ENCODE assay signal across 8 cellular contexts in the genomic region with DNA sequence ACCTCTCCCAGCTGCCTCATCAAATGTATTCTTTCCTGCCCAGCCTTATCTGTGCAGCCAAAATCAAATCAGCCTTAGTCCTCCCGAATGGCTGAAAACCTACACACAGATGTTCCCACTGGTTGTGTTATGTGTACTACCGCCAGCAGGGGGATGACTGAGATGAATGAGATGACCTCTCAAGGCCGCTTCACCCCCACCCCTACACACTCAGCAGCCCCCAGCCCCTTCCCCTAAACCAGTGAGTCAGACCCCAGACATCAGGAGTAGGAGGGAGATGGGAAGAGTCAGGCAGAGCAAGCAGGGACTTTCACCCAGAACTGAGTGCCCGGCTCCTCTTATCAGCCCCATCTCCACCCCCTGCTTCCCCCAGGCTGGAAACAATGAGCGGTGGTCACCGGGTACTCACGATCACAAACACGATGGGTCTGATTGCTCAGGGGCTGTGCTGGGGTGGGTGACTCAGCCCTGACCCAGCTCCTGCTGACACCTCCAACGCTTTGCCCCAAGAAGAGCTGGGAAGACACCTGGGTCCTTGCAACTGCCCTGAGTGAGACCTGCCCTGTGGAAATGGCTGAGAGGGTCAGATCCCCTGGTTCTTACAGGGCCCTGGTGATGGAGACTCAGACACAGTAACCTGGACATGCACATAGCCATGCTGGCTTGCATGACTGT. TPM values are rescaled to one million over a fixed set of nuclear protein-coding genes. Genes with fewer than 3 reads are reported as not detected.
DNase-seq lines count a peak whose midpoint lies in the region; ATAC-seq, FAIRE-seq and TF ChIP-seq lines count a peak whose summit lies in the region.

No MANE protein-coding gene starts in this region.

- no peak overlapping the region for H2AFZ ChIP-seq in SK-N-SH (ENCODE audit: low read depth)
- H2AFZ ChIP-seq in GM12878 (ENCODE audit: control insufficient read depth, low read depth, low read length), result peak overlapping the region; percentile 22

- H4K20me1 ChIP-seq in SK-N-SH (ENCODE audit: insufficient read depth), result no peaks in the 10 kb centered on the region
- no peaks in the 10 kb centered on the region for H4K20me1 ChIP-seq in GM12878 (ENCODE audit: control insufficient read depth, insufficient read depth)

- in situ Hi-C loops in GM12878 (cut with MboI), result no loop called here

- intact Hi-C loops in GM12878 (cut with micrococcal nuclease; ENCODE audit: unreplicated experiment), result loop anchor here (1.0 kb wide), 1 partner anchor 86 kb away; no protein-coding TSS in a partner anchor
- intact Hi-C loops in ascending aorta (cut with DNase I), result no loop called here

- H3K9ac ChIP-seq in SK-N-SH, result no peak overlapping the region
- peak overlapping the region; percentile 73 for H3K9ac ChIP-seq in GM12878 (ENCODE audit: control insufficient read depth, insufficient read depth, low read length)

- CTCF ChIA-PET in SK-N-SH (lab: Yijun Ruan, JAX), result interaction anchor here (0.7 to 4.1 kb wide), 15 partner anchors 9 to 361 kb away, joined by 3 to 24 read pairs (median 4); partner anchors contain the start of gene VSIR
- CTCF ChIA-PET in GM12878 (lab: Yijun Ruan, JAX), result interaction anchor here (0.7 to 5.1 kb wide), 9 partner anchors 9 to 801 kb away, joined by 3 to 40 read pairs (median 5); partner anchors contain the start of gene VSIR

- H3K9me3 Mint-ChIP-seq in naive B cell, result no peaks in the 10 kb centered on the region

- no TSS peak for BruUV-seq in GM12878 (replicated peaks; lab: Mats Ljungman, UMichigan)

- H3K9me3 ChIP-seq in SK-N-SH, result no peaks in the 10 kb centered on the region
- H3K9me3 ChIP-seq in GM12878 (replicated peaks; ENCODE audit: control insufficient read depth, insufficient read depth, low read length), result no peaks in the 10 kb centered on the region
- H3K9me3 ChIP-seq in ascending aorta, result no peaks in the 10 kb centered on the region

- 0 out of 2 replicates have a peak, but pooled peaks cover 4% of the 10 kb centered on the region for H3K27me3 ChIP-seq in SK-N-SH (ENCODE audit: insufficient read depth)
- H3K27me3 ChIP-seq in GM12878 (replicated peaks in 1 of 2; ENCODE audit: control insufficient read depth in 2 of 2, insufficient read depth in 2 of 2, low read length in 1 of 2), result no peaks in the 10 kb centered on the region
- H3K27me3 ChIP-seq in ascending aorta, result no peaks in the 10 kb centered on the region

- no peaks in the 10 kb centered on the region for H3K36me3 Mint-ChIP-seq in naive B cell

- TF ChIP-seq POLR2A in GM12878 (IDR thresholded peaks at IDR 0.05; ENCODE audit: low read depth, low read length), result no peak

- TF ChIP-seq EP300 in SK-N-SH (IDR thresholded peaks at IDR 0.05; ENCODE audit: borderline replicate concordance in 1 of 2, low read depth in 1 of 2, low read length in 1 of 2) (peak in 1 of 2 experiments; percentile 69; a peak in 2 of 4 replicates), GM12878 (IDR thresholded peaks at IDR 0.05; ENCODE audit: borderline replicate concordance in 1 of 2, control insufficient read depth in 1 of 2, low read depth in 2 of 2, low read length in 2 of 2) (no peak)

- H3K9me2 ChIP-seq in SK-N-SH, result no peaks in the 10 kb centered on the region

- peak; percentile 15 for TF ChIP-seq CTCF in GM20000 (IDR thresholded peaks at IDR 0.05; ENCODE audit: extremely low read depth, missing control alignments)
- TF ChIP-seq CTCF in SK-N-SH (IDR thresholded peaks at IDR 0.05), result peak; percentile 58
- peak; percentile 26 to 61 (median 52); a peak in 5 of 6 replicates for TF ChIP-seq CTCF in GM12878 (IDR thresholded peaks at IDR 0.05 in 2 of 3, conservative IDR thresholded peaks at IDR 0.05 in 1 of 3; ENCODE audit: control insufficient read depth in 2 of 3, extremely low read depth in 1 of 3, insufficient read depth in 1 of 3, low read depth in 3 of 3, low read length in 3 of 3)
- TF ChIP-seq CTCF in ascending aorta (IDR thresholded peaks at IDR 0.05), result peak in 1 of 3 experiments; percentile 9

- H3K27ac ChIP-seq in SK-N-SH (ENCODE audit: low read depth in 2 of 2, low read length in 1 of 2) (peak overlapping the region in 1 of 2 experiments; percentile 91; a peak in 2 of 4 replicates), GM12878 (ENCODE audit: control insufficient read depth, insufficient read depth) (peak overlapping the region; percentile 81), ascending aorta (no peak overlapping the region)

- no peaks in the 10 kb centered on the region for H3K79me2 ChIP-seq in SK-N-SH (ENCODE audit: insufficient read depth)
- H3K79me2 ChIP-seq in GM12878 (ENCODE audit: control insufficient read depth, insufficient read depth, low read length), result no peaks in the 10 kb centered on the region

- H3K36me3 ChIP-seq in SK-N-SH (replicated peaks in 1 of 2; ENCODE audit: control insufficient read depth in 1 of 2, insufficient read depth in 2 of 2, low read length in 1 of 2) (no peaks in the 10 kb centered on the region), GM12878 (ENCODE audit: control insufficient read depth in 2 of 2, insufficient read depth in 2 of 2, low read length in 1 of 2) (no peaks in the 10 kb centered on the region), ascending aorta (no peaks in the 10 kb centered on the region)

- 2% methylated on average over 7 of the region's 9 CpGs for WGBS in SK-N-SH (ENCODE audit: low lambda C conversion rate)
- 40% methylated on average over 8 of the region's 9 CpGs for WGBS in GM12878 (ENCODE audit: insufficient coverage, insufficient replicate concordance, low lambda C conversion rate, missing lambda C conversion rate)

- peak overlapping the region in 3 of 8 donors; percentile 66 to 79 (median 69) for H3K4me3 Mint-ChIP-seq in naive B cell

- no peak for FAIRE-seq in GM12878 (lab: Jason Lieb, UNC)

- H3K4me1 Mint-ChIP-seq in naive B cell, result peaks cover 38 to 52% (median 41%) of the 10 kb centered on the region in 3 donors

- H3K27ac Mint-ChIP-seq in naive B cell, result peak overlapping the region; percentile 33 to 82 (median 73)

- RAD21 ChIA-PET in GM12878 (lab: Charles Lee; ENCODE audit: unreplicated experiment), result interaction anchor here (1.0 to 4.4 kb wide), 4 partner anchors 17 to 47 kb away, joined by 4 to 19 read pairs (median 12); partner anchors contain the start of gene VSIR

- SMC1A ChIA-PET in GM12878 (lab: Charles Lee; ENCODE audit: uncharacterized antibody, unreplicated experiment), result interaction anchor here (0.6 to 5.4 kb wide), 9 partner anchors 10 to 50 kb away, joined by 3 to 33 read pairs (median 3); partner anchors contain the start of gene VSIR

- DNase-seq in GM20000 (ENCODE audit: low spot score), result peak; percentile 63
- peak; percentile 86 for DNase-seq in SK-N-SH
- no peak for DNase-seq in GM12878 (ENCODE audit: low read depth, low spot score)
- DNase-seq in naive B cell, result no peak
- no peak for DNase-seq in NCI-H1092 (lab: John Stamatoyannopoulos, UW)
- no peak for DNase-seq in T1000 (lab: John Stamatoyannopoulos, UW)
- DNase-seq in ascending aorta (ENCODE audit: low spot score in 2 of 2), result no peak

- ATAC-seq in GM12878 (peak; percentile 23; the same call in 2 of the 3 replicates), naive B cell (ENCODE audit: low read depth in 2 of 2) (no peak), GM19455 (IDR thresholded peaks at IDR 0.05; ENCODE audit: unreplicated experiment) (no peak)

- H3K4me2 ChIP-seq in SK-N-SH (no peak overlapping the region), GM12878 (ENCODE audit: control insufficient read depth, insufficient read depth) (peak overlapping the region; percentile 90; the same call in 1 of the 2 replicates)

- H3K4me3 ChIP-seq in SK-N-SH (ENCODE audit: low read depth in 2 of 2, low read length in 1 of 2), result no peak overlapping the region; a peak in 1 of 4 replicates
- H3K4me3 ChIP-seq in GM12878, result no peak overlapping the region
- no peak overlapping the region for H3K4me3 ChIP-seq in ascending aorta

- TF ChIP-seq RAD21 in SK-N-SH (IDR thresholded peaks at IDR 0.05; ENCODE audit: low read length) (peak; percentile 41), GM12878 (IDR thresholded peaks at IDR 0.05; ENCODE audit: insufficient read depth, low read depth, low read length) (peak; percentile 36; the same call in 1 of the 2 replicates)

- H3K4me1 ChIP-seq in SK-N-SH (ENCODE audit: control insufficient read depth in 1 of 2, insufficient read depth in 2 of 2, low read depth in 1 of 2, low read length in 1 of 2) (peaks cover 0 to 46% of the 10 kb centered on the region in 2 experiments; a peak in 1 of 4 replicates), GM12878 (ENCODE audit: control insufficient read depth, insufficient read depth, low read length) (peaks cover 48% of the 10 kb centered on the region), ascending aorta (peaks cover 11 to 20% of the 10 kb centered on the region in 2 donors)

- POLR2A ChIA-PET in SK-N-SH (lab: Yijun Ruan, JAX) (no interaction called here), GM12878 (lab: Charles Lee) (interaction anchor here (1.0 to 1.5 kb wide), 2 partner anchors 125 to 354 kb away, joined by 3 to 4 read pairs; partner anchors contain the start of gene PSAP)

- peaks cover 11 to 28% (median 11%) of the 10 kb centered on the region in 3 donors for H3K27me3 Mint-ChIP-seq in naive B cell

- H3F3A ChIP-seq in SK-N-SH (replicated peaks; ENCODE audit: insufficient read depth), result no peaks in the 10 kb centered on the region

RNA-seq across cellular contexts. Expression of gene C10orf105, which starts 6.6 kb away (rescaled TPM):
- polyA plus RNA-seq in SK-N-SH (2012; rRNA removed) (not detected in 2 replicates), GM12878 (2011; rRNA removed) (not detected in 2 replicates), GM12878 (2014; fragmentation: Illumina TruSeq; extraction: Trizol) (0.04 and 0.06 TPM in 2 replicates), GM12878 (2014; fragmentation: Nextera tagmentation; extraction: Ambion mirVana) (not detected), GM12878 (2014; rRNA removed) (0.06 and 0.18 TPM in 2 replicates), GM12878 (2016; fragmentation: Nextera tagmentation; extraction: Ambion mirVana) (not detected), naive B cell (ENCODE audit: low read depth in 6 of 6) (not detected)
- polyA plus RNA-seq in SK-N-SH (2012; cell fraction: cytosol; rRNA removed), result under 0.01 TPM in 1 of 2 replicates, not detected in the other
- polyA plus RNA-seq in SK-N-SH (2012; cell fraction: nucleus; rRNA removed), result 0.01 TPM in 2 replicates
- not detected in 2 replicates for total RNA-seq in GM12878 (2013; cell fraction: nucleolus; rRNA removed)
- total RNA-seq in GM12878 (2014; rRNA removed) (0.11 TPM in 1 of 2 replicates, not detected in the other), GM12878 (2014; rRNA removed; fragmentation: Illumina TruSeq; extraction: Trizol) (not detected in 2 replicates), GM12878 (2021) (0.03 and 0.05 TPM in 2 replicates), ascending aorta (not detected)
- polyA plus RNA-seq in GM12878 (2011; ENCODE audit: low read depth), result not detected
- not detected in 2 replicates for polyA plus RNA-seq in GM12878 (2011; cell fraction: cytosol; rRNA removed)
- not detected in 2 replicates for polyA plus RNA-seq in GM12878 (2011; cell fraction: nucleus; rRNA removed)
- polyA plus RNA-seq in GM12878 (2012), result 0.03 and 0.04 TPM in 2 replicates
- not detected in 2 replicates for polyA minus RNA-seq in GM12878 (2011; rRNA and poly(A)+ RNA removed)
- not detected in 2 replicates for polyA minus RNA-seq in GM12878 (2011; cell fraction: cytosol; rRNA and poly(A)+ RNA removed)
- not detected in 2 replicates for polyA minus RNA-seq in GM12878 (2011; cell fraction: nucleus; rRNA and poly(A)+ RNA removed)

RNA-seq across cellular contexts. Expression of gene VSIR, which starts 47.2 kb away (rescaled TPM):
- 8.7 and 11.3 TPM in 2 replicates for polyA plus RNA-seq in SK-N-SH (2012; rRNA removed)
- 3.7 and 5.9 TPM in 2 replicates for polyA plus RNA-seq in SK-N-SH (2012; cell fraction: cytosol; rRNA removed)
- polyA plus RNA-seq in SK-N-SH (2012; cell fraction: nucleus; rRNA removed), result 8.9 and 12.7 TPM in 2 replicates
- 68.6 and 75.4 TPM in 2 replicates for total RNA-seq in GM12878 (2013; cell fraction: nucleolus; rRNA removed)
- 8.6 and 14.7 TPM in 2 replicates for total RNA-seq in GM12878 (2014; rRNA removed)
- total RNA-seq in GM12878 (2014; rRNA removed; fragmentation: Illumina TruSeq; extraction: Trizol), result 5.1 and 5.9 TPM in 2 replicates
- 12.1 and 12.5 TPM in 2 replicates for total RNA-seq in GM12878 (2021)
- polyA plus RNA-seq in GM12878 (2011; ENCODE audit: low read depth), result 3.6 TPM
- polyA plus RNA-seq in GM12878 (2011; rRNA removed), result 0.78 and 2.4 TPM in 2 replicates
- 2.7 and 3.3 TPM in 2 replicates for polyA plus RNA-seq in GM12878 (2011; cell fraction: cytosol; rRNA removed)
- 5.1 and 6.0 TPM in 2 replicates for polyA plus RNA-seq in GM12878 (2011; cell fraction: nucleus; rRNA removed)
- polyA plus RNA-seq in GM12878 (2012), result 9.2 and 12.0 TPM in 2 replicates
- polyA plus RNA-seq in GM12878 (2014; fragmentation: Illumina TruSeq; extraction: Trizol), result 0.76 and 6.3 TPM in 2 replicates
- under 1 TPM; 0.19 to 0.24 TPM for polyA plus RNA-seq in GM12878 (2014; fragmentation: Nextera tagmentation; extraction: Ambion mirVana)
- 8.5 and 10.4 TPM in 2 replicates for polyA plus RNA-seq in GM12878 (2014; rRNA removed)
- polyA plus RNA-seq in GM12878 (2016; fragmentation: Nextera tagmentation; extraction: Ambion mirVana), result 1 to 10 TPM; 7.0 to 9.2 TPM
- 2.6 and 5.9 TPM in 2 replicates for polyA minus RNA-seq in GM12878 (2011; rRNA and poly(A)+ RNA removed)
- 0.67 and 0.94 TPM in 2 replicates for polyA minus RNA-seq in GM12878 (2011; cell fraction: cytosol; rRNA and poly(A)+ RNA removed)
- 4.0 and 4.9 TPM in 2 replicates for polyA minus RNA-seq in GM12878 (2011; cell fraction: nucleus; rRNA and poly(A)+ RNA removed)
- 10 to 100 TPM; 59.8 to 84.3 (median 64.0) TPM for polyA plus RNA-seq in naive B cell (ENCODE audit: low read depth in 6 of 6)
- 193 TPM for total RNA-seq in ascending aorta

Comparison
In these comparisons a context has a peak if more than half of its experiments do, and no peak if none do; other contexts are left out.
1. DNase-seq: peak in GM20000 (single experiment) and SK-N-SH (single experiment); none in GM12878 (single experiment), naive B cell (single experiment), NCI-H1092 (single experiment), T1000 (single experiment) and ascending aorta (0 of 2).